In the genomic region with DNA sequence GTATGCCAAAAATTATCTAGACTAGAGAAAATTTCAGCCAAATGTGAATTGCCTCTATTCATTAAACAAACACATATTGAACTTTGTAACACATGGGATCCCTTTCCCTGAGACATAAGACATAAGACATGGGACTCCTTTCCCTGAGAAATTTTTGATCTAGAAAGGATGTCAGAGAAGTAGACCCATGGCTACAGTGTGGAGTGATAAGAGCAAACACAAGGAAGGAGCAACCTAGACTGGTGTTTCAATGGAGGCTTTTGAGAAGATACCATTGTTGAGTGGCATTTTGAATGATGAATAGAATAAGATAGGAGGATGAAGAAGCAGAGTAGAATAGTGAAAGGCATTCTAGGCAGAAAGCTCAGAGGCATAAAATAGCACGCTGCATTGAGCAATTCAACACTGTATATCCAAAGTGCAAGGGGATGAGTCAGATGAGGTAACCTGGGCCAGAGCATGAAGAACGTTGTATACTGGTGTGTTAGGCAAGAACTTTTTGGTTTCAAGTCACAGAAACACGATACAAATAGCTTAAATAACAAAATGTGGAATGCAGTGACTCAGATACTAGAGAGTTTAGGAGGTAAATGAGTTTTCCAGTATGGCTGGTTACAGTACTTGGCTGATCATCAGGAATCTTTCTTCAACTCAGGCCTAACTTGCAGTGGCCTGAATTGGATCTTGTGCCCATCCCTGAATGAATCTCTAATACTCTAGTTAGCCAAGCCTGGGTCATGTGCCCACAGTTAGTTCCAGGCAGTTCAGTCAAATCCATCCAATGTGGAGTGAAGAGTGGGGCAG, we compare ENCODE assay signal across 11 cellular contexts.
A peak's percentile ranks its signal among the peaks of the same experiment; 100 is the strongest.
DNase-seq lines count a peak whose midpoint lies in the region; ATAC-seq, FAIRE-seq and TF ChIP-seq lines count a peak whose summit lies in the region.
"Had no signal": no experiment of that assay in that cellular context is flagged by ENCODE, and none has a peak within 500 bp of the region (broad histone marks: within the 10 kb centered on the region; RNA-seq: fewer than 3 reads in every experiment).

No MANE protein-coding gene starts in this region.

- H3K4me1 ChIP-seq in gastroesophageal sphincter: no peaks in the 10 kb centered on the region

- no peak overlapping the region for H3K4me3 Mint-ChIP-seq in activated CD8-positive, alpha-beta memory T cell treated with anti-CD3 and anti-CD28 coated beads, Interleukin-2, amount 10 ng/mL, durations not matched to agents 7 days and 5 days
- H3K4me3 Mint-ChIP-seq: activated T-cell treated with anti-CD3 and anti-CD28 coated beads, Interleukin-2, amount 50 U/mL, for 24 hours; endodermal cell had no signal

- CTCF ChIA-PET in activated CD8-positive, alpha-beta memory T cell treated with anti-CD3 and anti-CD28 coated beads, Interleukin-2, amount 10 ng/mL, durations not matched to agents 7 days and 5 days (lab: Charles Lee): no interaction called here

- H3K36me3 Mint-ChIP-seq in activated CD8-positive, alpha-beta memory T cell treated with anti-CD3 and anti-CD28 coated beads, Interleukin-2, amount 10 ng/mL, durations not matched to agents 7 days and 5 days: peaks cover 10% of the 10 kb centered on the region

- H3K27me3 ChIP-seq in gastroesophageal sphincter: no peaks in the 10 kb centered on the region
- H3K27me3 ChIP-seq: ovary had no signal

- H3K27ac ChIP-seq in gastroesophageal sphincter: peak overlapping the region in 3 of 4 donors; percentile 40 to 68 (median 62)
- H3K27ac ChIP-seq: ovary had no signal

- H3K27me3 Mint-ChIP-seq in activated CD8-positive, alpha-beta memory T cell treated with anti-CD3 and anti-CD28 coated beads, Interleukin-2, amount 10 ng/mL, durations not matched to agents 7 days and 5 days: peaks cover 6% of the 10 kb centered on the region
- H3K27me3 Mint-ChIP-seq: activated T-cell treated with anti-CD3 and anti-CD28 coated beads, Interleukin-2, amount 50 U/mL, for 24 hours had no signal

- ATAC-seq in gastroesophageal sphincter: peak; percentile 96
- ATAC-seq in GM19463 (IDR thresholded peaks at IDR 0.05; ENCODE audit: unreplicated experiment): no peak
- ATAC-seq in activated CD8-positive, alpha-beta memory T cell treated with anti-CD3 and anti-CD28 coated beads, Interleukin-2, amount 10 ng/mL, durations not matched to agents 7 days and 5 days: no peak

- no peaks in the 10 kb centered on the region for H3K9me3 ChIP-seq in gastroesophageal sphincter
- H3K9me3 ChIP-seq: ovary had no signal

- H3K4me3 ChIP-seq in HFF-Myc (replicated peaks; ENCODE audit: low read depth, low read length) (no peak overlapping the region), gastroesophageal sphincter (no peak overlapping the region)
- H3K4me3 ChIP-seq: ovary had no signal

- no peak for TF ChIP-seq POLR2A in gastroesophageal sphincter (IDR thresholded peaks at IDR 0.05)

- TF ChIP-seq EP300 in gastroesophageal sphincter (IDR thresholded peaks at IDR 0.05): no peak

- FAIRE-seq in GM19239 (lab: Jason Lieb, UNC): no peak

- no peaks in the 10 kb centered on the region for H3K36me3 ChIP-seq in gastroesophageal sphincter
- H3K36me3 ChIP-seq: ovary had no signal

- TF ChIP-seq CTCF in HFF-Myc (IDR thresholded peaks at IDR 0.05; ENCODE audit: low read depth, low read length, missing control alignments) (no peak), gastroesophageal sphincter (IDR thresholded peaks at IDR 0.05) (no peak)

- WGBS in gastroesophageal sphincter (ENCODE audit: low coverage in 1 of 2), 2 donors: 24 to 57% methylated on average over 3 of the region's 3 CpGs

- peaks cover 5% of the 10 kb centered on the region for H3K4me1 Mint-ChIP-seq in activated CD8-positive, alpha-beta memory T cell treated with anti-CD3 and anti-CD28 coated beads, Interleukin-2, amount 10 ng/mL, durations not matched to agents 7 days and 5 days
- H3K4me1 Mint-ChIP-seq: endodermal cell had no signal

- DNase-seq in HFF-Myc (ENCODE audit: extremely low read depth, low read depth): peak; percentile 91
- peak; percentile 1 for DNase-seq in SW480 (ENCODE audit: low spot score)
- DNase-seq in smooth muscle cell of the brain vasculature (ENCODE audit: low read depth, low spot score): peak; percentile 50
- no peak for DNase-seq in NCI-H1105 treated with DMSO at 0.1 percent for 48 hours (lab: John Stamatoyannopoulos, UW)
- no peak for DNase-seq in GM19239 (ENCODE audit: insufficient read length, low spot score)
- DNase-seq in activated CD8-positive, alpha-beta memory T cell treated with anti-CD3 and anti-CD28 coated beads, Interleukin-2, amount 10 ng/mL, durations not matched to agents 7 days and 5 days: no peak
- DNase-seq: activated T-cell treated with anti-CD3 and anti-CD28 coated beads, Interleukin-2, amount 50 U/mL, for 24 hours; endodermal cell had no signal

- peaks cover 4% of the 10 kb centered on the region for H3K9me3 Mint-ChIP-seq in activated CD8-positive, alpha-beta memory T cell treated with anti-CD3 and anti-CD28 coated beads, Interleukin-2, amount 10 ng/mL, durations not matched to agents 7 days and 5 days (ENCODE audit: low read depth)

- H3K27ac Mint-ChIP-seq in activated CD8-positive, alpha-beta memory T cell treated with anti-CD3 and anti-CD28 coated beads, Interleukin-2, amount 10 ng/mL, durations not matched to agents 7 days and 5 days: no peak overlapping the region
- H3K27ac Mint-ChIP-seq: activated T-cell treated with anti-CD3 and anti-CD28 coated beads, Interleukin-2, amount 50 U/mL, for 24 hours; endodermal cell had no signal

Comparison
In these comparisons a context has a peak if more than half of its experiments do, and no peak if none do; other contexts are left out.
1. DNase-seq: peak in HFF-Myc (single experiment), SW480 (single experiment) and smooth muscle cell of the brain vasculature (single experiment); none in NCI-H1105 treated with DMSO at 0.1 percent for 48 hours (single experiment), GM19239 (single experiment) and activated CD8-positive, alpha-beta memory T cell treated with anti-CD3 and anti-CD28 coated beads, Interleukin-2, amount 10 ng/mL, durations not matched to agents 7 days and 5 days (single experiment).